In genomic region chrX:56784666-56785065, GRCh38 we compare ENCODE assay signal across 31 cellular contexts. TPM values are rescaled to one million over a fixed set of nuclear protein-coding genes. Genes with fewer than 3 reads are reported as not detected.
DNase-seq lines count a peak whose midpoint lies in the region; ATAC-seq, FAIRE-seq and TF ChIP-seq lines count a peak whose summit lies in the region.
"Had no signal": no experiment of that assay in that cellular context is flagged by ENCODE, and none has a peak within 500 bp of the region (broad histone marks: within the 10 kb centered on the region; RNA-seq: fewer than 3 reads in every experiment).

No MANE protein-coding gene starts in this region.

- TF ChIP-seq CTCF in right lobe of liver (IDR thresholded peaks at IDR 0.05) (no peak), HepG2 (CRISPR knock-in tag; IDR thresholded peaks at IDR 0.05) (no peak), coronary artery (IDR thresholded peaks at IDR 0.05) (no peak), PC-9 (conservative IDR thresholded peaks at IDR 0.05) (no peak), brain microvascular endothelial cell (IDR thresholded peaks at IDR 0.05; ENCODE audit: low read depth, low read length, missing control alignments) (no peak)

- no peak overlapping the region for H3K14ac ChIP-seq in trophoblast cell (ENCODE audit: low read length)

- no TSS peak for BruUV-seq in HepG2 (replicated peaks; lab: Mats Ljungman, UMichigan)
- BruUV-seq in PC-9 (replicated peaks; lab: Mats Ljungman, UMichigan): no TSS peak

- no peaks in the 10 kb centered on the region for H3K9me2 ChIP-seq in PC-9 (ENCODE audit: insufficient read depth)

- no peak overlapping the region for H3K27ac ChIP-seq in right lobe of liver
- no peak overlapping the region for H3K27ac ChIP-seq in HepG2 (ENCODE audit: extremely low read length, insufficient read depth, low read length)
- H3K27ac ChIP-seq in coronary artery: no peak overlapping the region
- no peak overlapping the region for H3K27ac ChIP-seq in trophoblast cell (ENCODE audit: low read depth, low read length)
- no peak overlapping the region for H3K27ac ChIP-seq in aorta (ENCODE audit: low read depth in 1 of 2, low read length in 2 of 2)
- no peak overlapping the region for H3K27ac ChIP-seq in PC-9
- H3K27ac ChIP-seq in brain microvascular endothelial cell: no peak overlapping the region
- H3K27ac ChIP-seq: BLaER1 treated with 17β-estradiol and CSF1 and Interleukin-3, amounts not matched to agents 10 nM and 100 nM; SJCRH30 had no signal

- no peak for FAIRE-seq in HepG2 (lab: Jason Lieb, UNC)
- FAIRE-seq: GM12878, H1 had no signal

- H3K4ac ChIP-seq in trophoblast cell (ENCODE audit: low read depth, low read length): peak overlapping the region; percentile 55

- no peak for TF ChIP-seq RAD21 in HepG2 (CRISPR knock-in tag; IDR thresholded peaks at IDR 0.05)

- intact Hi-C loops in right lobe of liver (cut with DNase I) (no loop called here), HepG2 (cut with micrococcal nuclease; ENCODE audit: unreplicated experiment) (no loop called here), aorta (cut with DNase I) (no loop called here), PC-9 (cut with micrococcal nuclease; ENCODE audit: unreplicated experiment) (no loop called here)

- H4K12ac ChIP-seq in trophoblast cell (ENCODE audit: low read depth, low read length): peak overlapping the region; percentile 54

- H3K4me1 ChIP-seq in right lobe of liver (peaks cover 0 to 8% (median 0%) of the 10 kb centered on the region in 4 donors), HepG2 (ENCODE audit: insufficient read depth, low read length) (peaks cover 28% of the 10 kb centered on the region), trophoblast cell (ENCODE audit: control insufficient read depth in 1 of 2, insufficient read depth in 2 of 2, low read length in 2 of 2) (peaks cover 15 to 16% of the 10 kb centered on the region in 2 experiments), aorta (ENCODE audit: control insufficient read depth in 1 of 2, insufficient read depth in 2 of 2, low read length in 2 of 2) (no peaks in the 10 kb centered on the region), PC-9 (replicated peaks; ENCODE audit: insufficient read depth) (no peaks in the 10 kb centered on the region)
- H3K4me1 ChIP-seq: Caco-2, SJCRH30 had no signal

- peak overlapping the region; percentile 47 for H4K91ac ChIP-seq in trophoblast cell (ENCODE audit: low read depth, low read length)

- no peaks in the 10 kb centered on the region for H3K36me3 ChIP-seq in right lobe of liver
- H3K36me3 ChIP-seq in HepG2 (replicated peaks in 1 of 2; ENCODE audit: control insufficient read depth in 1 of 2, insufficient read depth in 2 of 2, low read length in 2 of 2): no peaks in the 10 kb centered on the region
- H3K36me3 ChIP-seq in trophoblast cell (ENCODE audit: control insufficient read depth in 1 of 2, insufficient read depth in 2 of 2, low read length in 2 of 2): peaks cover 15 to 22% of the 10 kb centered on the region in 2 experiments
- peaks cover 0 to 1% of the 10 kb centered on the region in 2 donors for H3K36me3 ChIP-seq in aorta (ENCODE audit: control insufficient read depth in 1 of 2, insufficient read depth in 2 of 2, low read length in 1 of 2)
- H3K36me3 ChIP-seq in PC-9 (ENCODE audit: low read depth): no peaks in the 10 kb centered on the region
- H3K36me3 ChIP-seq in brain microvascular endothelial cell (replicated peaks): no peaks in the 10 kb centered on the region
- H3K36me3 ChIP-seq: MG63, SJCRH30 had no signal

- no peaks in the 10 kb centered on the region for H3K9me3 ChIP-seq in right lobe of liver
- no peaks in the 10 kb centered on the region for H3K9me3 ChIP-seq in HepG2 (ENCODE audit: low read length)
- H3K9me3 ChIP-seq in trophoblast cell (ENCODE audit: insufficient read depth, low read depth, low read length): no peaks in the 10 kb centered on the region
- no peaks in the 10 kb centered on the region for H3K9me3 ChIP-seq in aorta (ENCODE audit: control insufficient read depth, low read length)
- no peaks in the 10 kb centered on the region for H3K9me3 ChIP-seq in PC-9 (ENCODE audit: insufficient read depth, low read depth)
- H3K9me3 ChIP-seq: BLaER1 treated with 17β-estradiol and CSF1 and Interleukin-3, amounts not matched to agents 10 nM and 100 nM; Caco-2; MG63; SJCRH30 had no signal

- no peaks in the 10 kb centered on the region for H4K20me1 ChIP-seq in HepG2 (ENCODE audit: insufficient read depth, low read length)
- no peaks in the 10 kb centered on the region for H4K20me1 ChIP-seq in PC-9 (ENCODE audit: insufficient read depth)

- ATAC-seq in right lobe of liver (no peak), HepG2 (no peak), aorta (ENCODE audit: low FRiP score) (no peak), GM18873 (IDR thresholded peaks at IDR 0.05; ENCODE audit: low FRiP score, unreplicated experiment) (no peak)
- ATAC-seq: CD8-positive, alpha-beta T cell; GM12878; HCT116; Right ventricle myocardium inferior; SK-N-SH treated with all-trans-retinoic acid at 6 μM for 48 hours had no signal

- H2BK5ac ChIP-seq in trophoblast cell (ENCODE audit: low read depth, low read length, poor library complexity): peak overlapping the region; percentile 40

- H3K9ac ChIP-seq in HepG2 (ENCODE audit: insufficient read depth, low read depth, low read length) (no peak overlapping the region), trophoblast cell (ENCODE audit: low read length) (no peak overlapping the region)

- H2BK12ac ChIP-seq in trophoblast cell (ENCODE audit: low read length): no peak overlapping the region

- H3K4me3 ChIP-seq in right lobe of liver: no peak overlapping the region
- no peak overlapping the region for H3K4me3 ChIP-seq in HepG2 (replicated peaks in 1 of 3; ENCODE audit: insufficient read depth in 1 of 3, low read depth in 2 of 3, low read length in 3 of 3)
- no peak overlapping the region for H3K4me3 ChIP-seq in coronary artery
- H3K4me3 ChIP-seq in trophoblast cell (ENCODE audit: low read depth, low read length): no peak overlapping the region
- no peak overlapping the region for H3K4me3 ChIP-seq in aorta (ENCODE audit: low read length in 2 of 2)
- H3K4me3 ChIP-seq in PC-9: no peak overlapping the region
- no peak overlapping the region for H3K4me3 ChIP-seq in brain microvascular endothelial cell (ENCODE audit: low read depth, low read length)
- H3K4me3 ChIP-seq: GM12878, MG63, SJCRH30 had no signal

- peak overlapping the region; percentile 43 for H2BK120ac ChIP-seq in trophoblast cell (ENCODE audit: insufficient read depth, low read length, poor library complexity)

- whole genome bisulfite sequencing in right lobe of liver (ENCODE audit: insufficient coverage, low coverage, low lambda C conversion rate, missing lambda C conversion rate): 91% methylated on average over 7 of the region's 14 CpGs
- whole genome bisulfite sequencing in HepG2 (ENCODE audit: low lambda C conversion rate): 95% methylated on average over 4 of the region's 14 CpGs
- WGBS in trophoblast cell (ENCODE audit: extremely low coverage, insufficient coverage, insufficient read length): no CpG with 5 or more reads among the region's 14 CpGs
- WGBS in aorta, 2 donors: 97% methylated on average over 14 of the region's 14 CpGs

- no peak overlapping the region for H2AFZ ChIP-seq in HepG2 (ENCODE audit: low read length)
- H2AFZ ChIP-seq in trophoblast cell (ENCODE audit: insufficient read depth, low read length, poor library complexity): no peak overlapping the region
- no peak overlapping the region for H2AFZ ChIP-seq in PC-9

- H3K23ac ChIP-seq in trophoblast cell (ENCODE audit: low read length): no peak overlapping the region

- POLR2A ChIA-PET in HepG2 (lab: Yijun Ruan, JAX) (no interaction called here), PC-9 (lab: Charles Lee; ENCODE audit: unreplicated experiment) (no interaction called here)

- H3K79me1 ChIP-seq in trophoblast cell (ENCODE audit: low read length): peaks cover 4% of the 10 kb centered on the region

- H3K4me2 ChIP-seq in HepG2 (ENCODE audit: low read depth, low read length) (no peak overlapping the region), trophoblast cell (ENCODE audit: low read length) (no peak overlapping the region), PC-9 (no peak overlapping the region)

- H3K79me2 ChIP-seq in HepG2 (ENCODE audit: insufficient read depth, low read length): no peaks in the 10 kb centered on the region
- peaks cover 2% of the 10 kb centered on the region for H3K79me2 ChIP-seq in trophoblast cell (ENCODE audit: control insufficient read depth, insufficient read depth, low read length, poor library complexity)
- H3K79me2 ChIP-seq in PC-9 (ENCODE audit: low read depth): no peaks in the 10 kb centered on the region

- peak in 2 of 3 donors; percentile 3 to 22 for DNase-seq in right lobe of liver
- no peak for DNase-seq in HepG2 (ENCODE audit: low spot score)
- peak; percentile 19 for DNase-seq in coronary artery (ENCODE audit: low spot score)
- no peak for DNase-seq in trophoblast cell
- DNase-seq in aorta: peak; percentile 6 to 21
- DNase-seq in PC-9: no peak
- DNase-seq in brain microvascular endothelial cell: no peak
- DNase-seq: 8988T, AML-193, Caco-2, DMS 273 treated with DMSO at 0.1 percent for 48 hours, DMS79, EL, GDM1, KBM-7, MG63, NCI-H1105 treated with DMSO at 0.1 percent for 48 hours, NCI-H146, NCI-H1930, NCI-H2107, NCI-H524, NCI-H774, SJCRH30 had no signal

- no peaks in the 10 kb centered on the region for H3F3A ChIP-seq in PC-9 (ENCODE audit: insufficient read depth, low read depth)

- in situ Hi-C loops in HepG2 (cut with HindIII; ENCODE audit: extremely low pct_ligation_motif_present, low pct_unique_long_range_greater_than_20kb) (no loop called here), brain microvascular endothelial cell (cut with HindIII; ENCODE audit: low pct_ligation_motif_present, low sequenced_read_pairs) (no loop called here)

- TF ChIP-seq EP300 in HepG2 (IDR thresholded peaks at IDR 0.05; ENCODE audit: low read depth in 2 of 2, low read length in 2 of 2): no peak
- no peak for TF ChIP-seq EP300 in HepG2 (CRISPR knock-in tag; IDR thresholded peaks at IDR 0.05; ENCODE audit: borderline replicate concordance)

- no peak overlapping the region for H4K8ac ChIP-seq in trophoblast cell (ENCODE audit: low read depth, low read length)

- H2AK5ac ChIP-seq in trophoblast cell (ENCODE audit: low read length): peak overlapping the region; percentile 46

- no peaks in the 10 kb centered on the region for H3K27me3 ChIP-seq in right lobe of liver
- no peaks in the 10 kb centered on the region for H3K27me3 ChIP-seq in HepG2 (ENCODE audit: control insufficient read depth in 1 of 2, insufficient read depth in 2 of 2, low read length in 2 of 2)
- no peaks in the 10 kb centered on the region for H3K27me3 ChIP-seq in trophoblast cell (ENCODE audit: insufficient read depth, low read length)
- H3K27me3 ChIP-seq in aorta (ENCODE audit: control insufficient read depth in 1 of 2, insufficient read depth in 2 of 2, low read length in 1 of 2): no peaks in the 10 kb centered on the region
- H3K27me3 ChIP-seq in PC-9 (ENCODE audit: insufficient read depth, low read depth): no peaks in the 10 kb centered on the region
- no peaks in the 10 kb centered on the region for H3K27me3 ChIP-seq in brain microvascular endothelial cell (replicated peaks)
- H3K27me3 ChIP-seq: MG63, SJCRH30 had no signal

- H3K18ac ChIP-seq in trophoblast cell (ENCODE audit: low read length): peak overlapping the region; percentile 59

- no peak for TF ChIP-seq POLR2A in right lobe of liver (IDR thresholded peaks at IDR 0.05)
- TF ChIP-seq POLR2A in HepG2 (IDR thresholded peaks at IDR 0.05; ENCODE audit: insufficient read depth in 1 of 2, low read depth in 2 of 2, low read length in 2 of 2): no peak

- CTCF ChIA-PET in HepG2 (lab: Yijun Ruan, JAX; ENCODE audit: low intra/inter-chr PET ratio, low total read pairs) (no interaction called here), PC-9 (lab: Charles Lee) (interaction anchor here (0.6 kb wide), 2 partner anchors 419 to 871 kb away, joined by 3 to 5 read pairs; no protein-coding TSS in a partner anchor)

RNA-seq across cellular contexts. Expression of gene NBDY, which starts 55.6 kb away (rescaled TPM):
- total RNA-seq in right lobe of liver: 1 to 10 TPM; 2.8 to 10.0 (median 5.4) TPM
- 1.7 and 3.8 TPM in 2 replicates for total RNA-seq in HepG2 (2016; rRNA removed; fragmentation: Illumina TruSeq; extraction: Trizol)
- total RNA-seq in HepG2 (2016; cell fraction: cytosol; rRNA removed; fragmentation: Illumina TruSeq; extraction: Trizol; ENCODE audit: low read depth): 0.97 and 1.4 TPM in 2 replicates
- 1.4 and 2.5 TPM in 2 replicates for total RNA-seq in HepG2 (2016; cell fraction: insoluble cytoplasmic fraction; rRNA removed; fragmentation: Illumina TruSeq; extraction: Trizol)
- 1.5 and 3.5 TPM in 2 replicates for total RNA-seq in HepG2 (2016; cell fraction: membrane; rRNA removed; fragmentation: Illumina TruSeq; extraction: Trizol)
- 0.56 and 1.4 TPM in 2 replicates for total RNA-seq in HepG2 (2016; cell fraction: nucleus; rRNA removed; fragmentation: Illumina TruSeq; extraction: Trizol)
- 1.4 TPM in 2 replicates for polyA plus RNA-seq in HepG2 (2011; rRNA removed)
- 1.2 and 1.4 TPM in 2 replicates for polyA plus RNA-seq in HepG2 (2011; cell fraction: cytosol; rRNA removed)
- polyA plus RNA-seq in HepG2 (2011; cell fraction: nucleus; rRNA removed): 0.37 and 0.74 TPM in 2 replicates
- polyA plus RNA-seq in HepG2 (2012): 2.5 and 2.6 TPM in 2 replicates
- 1.6 and 2.1 TPM in 2 replicates for polyA plus RNA-seq in HepG2 (2016; cell fraction: cytosol; fragmentation: Illumina TruSeq; extraction: Trizol; ENCODE audit: low read depth)
- 5.6 and 6.3 TPM in 2 replicates for polyA plus RNA-seq in HepG2 (2016; cell fraction: insoluble cytoplasmic fraction; fragmentation: Illumina TruSeq; extraction: Trizol; ENCODE audit: low read depth)
- 2.5 and 2.8 TPM in 2 replicates for polyA plus RNA-seq in HepG2 (2016; cell fraction: membrane; fragmentation: Illumina TruSeq; extraction: Trizol; ENCODE audit: low read depth)
- polyA plus RNA-seq in HepG2 (2016; cell fraction: nucleus; fragmentation: Illumina TruSeq; extraction: Trizol; ENCODE audit: insufficient read depth, low read depth): 3.0 and 5.4 TPM in 2 replicates
- 0.46 and 20.4 TPM in 2 replicates for polyA minus RNA-seq in HepG2 (2011; rRNA and poly(A)+ RNA removed; ENCODE audit: low replicate concordance)
- polyA minus RNA-seq in HepG2 (2011; cell fraction: cytosol; rRNA and poly(A)+ RNA removed): 1.4 and 1.6 TPM in 2 replicates
- polyA minus RNA-seq in HepG2 (2011; cell fraction: nucleus; rRNA and poly(A)+ RNA removed): 1.0 and 2.1 TPM in 2 replicates
- polyA plus RNA-seq in trophoblast cell (2013): 85.5 and 86.3 TPM in 2 replicates
- 10 to 100 TPM; 43.0 TPM for total RNA-seq in aorta
- 10 to 100 TPM; 35.7 to 45.5 TPM for polyA plus RNA-seq in aorta
- total RNA-seq in PC-9 (2021): 76.6 and 99.3 TPM in 2 replicates

Comparison
In these comparisons a context has a peak if more than half of its experiments do, and no peak if none do; other contexts are left out.
1. DNase-seq: peak in right lobe of liver (2 of 3), coronary artery (single experiment) and aorta (2 of 2); none in HepG2 (single experiment), trophoblast cell (0 of 2), PC-9 (0 of 2) and brain microvascular endothelial cell (single experiment).